ENCODE assay signal across 18 cellular contexts in genomic region chr9:76181781-76182180, GRCh38.
A peak's percentile ranks its signal among the peaks of the same experiment; 100 is the strongest.
DNase-seq lines count a peak whose midpoint lies in the region; ATAC-seq and TF ChIP-seq lines count a peak whose summit lies in the region.
"Had no signal": no experiment of that assay in that cellular context is flagged by ENCODE, and none has a peak within 500 bp of the region (broad histone marks: within the 10 kb centered on the region; RNA-seq: fewer than 3 reads in every experiment).

No MANE protein-coding gene starts in this region.

- no peaks in the 10 kb centered on the region for H3K27me3 Mint-ChIP-seq in activated T-helper 1 cell treated with anti-CD3 and anti-CD28 coated beads, Interleukin-12 subunit alpha, Interleukin-12 subunit beta, Interleukin-2, Interleukin-4 antibody, amounts not matched to agents 30 ng/mL and 10 ng/mL and 1 ng/mL, durations not matched to agents 14 hours and 24 hours and 36 hours (ENCODE audit: insufficient read depth)
- H3K27me3 Mint-ChIP-seq: CD8-positive, alpha-beta memory T cell; stimulated activated naive B cell treated with anti-CD40 and anti-IgM and Interleukin-4, amounts not matched to agents 10 μg/mL and 1 μg/mL and 100 μg/mL, for 72 hours had no signal

- H3K36me3 ChIP-seq in HUES48 (ENCODE audit: control insufficient read depth, insufficient read depth, low read length) (peaks cover 27% of the 10 kb centered on the region; the same call in 1 of the 2 replicates), mesenchymal stem cell (ENCODE audit: control insufficient read depth in 1 of 2, insufficient read depth in 2 of 2, low read depth in 1 of 2, low read length in 2 of 2) (no peaks in the 10 kb centered on the region), skeletal muscle satellite cell (ENCODE audit: insufficient read depth, low read length) (no peaks in the 10 kb centered on the region), left ventricle myocardium inferior (peaks cover 17% of the 10 kb centered on the region)
- H3K36me3 ChIP-seq: colonic mucosa, MG63 had no signal

- H3K4me3 ChIP-seq in HUES48 (ENCODE audit: low read depth, low read length) = no peak overlapping the region
- H3K4me3 ChIP-seq in mesenchymal stem cell (ENCODE audit: insufficient read depth in 1 of 2, low read depth in 1 of 2, low read length in 2 of 2) = no peak overlapping the region
- no peak overlapping the region for H3K4me3 ChIP-seq in skeletal muscle satellite cell (ENCODE audit: low read length)
- no peak overlapping the region for H3K4me3 ChIP-seq in left ventricle myocardium inferior
- H3K4me3 ChIP-seq: colonic mucosa, K562, MG63, testis had no signal

- no peak overlapping the region for H4K8ac ChIP-seq in mesenchymal stem cell (ENCODE audit: low read length)

- no peak overlapping the region for H3K4me3 Mint-ChIP-seq in activated T-helper 1 cell treated with anti-CD3 and anti-CD28 coated beads, Interleukin-12 subunit alpha, Interleukin-12 subunit beta, Interleukin-2, Interleukin-4 antibody, amounts not matched to agents 30 ng/mL and 10 ng/mL and 1 ng/mL, durations not matched to agents 14 hours and 24 hours and 36 hours
- H3K4me3 Mint-ChIP-seq: CD8-positive, alpha-beta memory T cell; stimulated activated naive B cell treated with anti-CD40 and anti-IgM and Interleukin-4, amounts not matched to agents 10 μg/mL and 1 μg/mL and 100 μg/mL, for 72 hours had no signal

- H3K4me2 ChIP-seq in mesenchymal stem cell (ENCODE audit: low read length, poor library complexity, severe bottlenecking) = no peak overlapping the region
- peak overlapping the region; percentile 1 for H3K4me2 ChIP-seq in skeletal muscle satellite cell (ENCODE audit: low read length)

- H2BK12ac ChIP-seq in mesenchymal stem cell (ENCODE audit: low read length in 2 of 2) = no peak overlapping the region

- H3K4ac ChIP-seq in mesenchymal stem cell (ENCODE audit: low read depth in 1 of 2, low read length in 2 of 2) = peak overlapping the region; percentile 13 to 30

- no peak overlapping the region for H3K18ac ChIP-seq in mesenchymal stem cell (ENCODE audit: low read depth in 1 of 2, low read length in 2 of 2)

- H3K4me1 ChIP-seq in HUES48 (ENCODE audit: control insufficient read depth, insufficient read depth, low read length) (peaks cover 4% of the 10 kb centered on the region; the same call in 1 of the 2 replicates), mesenchymal stem cell (ENCODE audit: control insufficient read depth, insufficient read depth, low read depth, low read length) (peaks cover 8% of the 10 kb centered on the region), skeletal muscle satellite cell (ENCODE audit: control insufficient read depth, insufficient read depth, low read length) (peaks cover 11% of the 10 kb centered on the region), left ventricle myocardium inferior (peaks cover 10% of the 10 kb centered on the region)
- H3K4me1 ChIP-seq: colonic mucosa, testis had no signal

- H3K14ac ChIP-seq in mesenchymal stem cell (ENCODE audit: low read length in 2 of 2) = no peak overlapping the region

- no peak for DNase-seq in activated T-helper 1 cell treated with anti-CD3 and anti-CD28 coated beads, Interleukin-12 subunit alpha, Interleukin-12 subunit beta, Interleukin-2, Interleukin-4 antibody, amounts not matched to agents 30 ng/mL and 10 ng/mL and 1 ng/mL, durations not matched to agents 14 hours and 24 hours and 36 hours (ENCODE audit: low spot score)
- DNase-seq in mesenchymal stem cell = no peak
- no peak for DNase-seq in effector CD8-positive, alpha-beta T cell (lab: John Stamatoyannopoulos, UW)
- no peak for DNase-seq in left ventricle myocardium inferior
- DNase-seq: CD8-positive, alpha-beta memory T cell; colonic mucosa; MG63; NCI-H1436; NCI-H524; retina; SIG-M5; stimulated activated CD4-positive, alpha-beta T cell treated with anti-CD3 and anti-CD28 coated beads, Interleukin-4, amount 100 ng/mL, for 1 hour; stimulated activated naive B cell treated with anti-CD40 and anti-IgM and Interleukin-4, amounts not matched to agents 10 μg/mL and 1 μg/mL and 100 μg/mL, for 72 hours; testis had no signal

- no peak overlapping the region for H2BK120ac ChIP-seq in mesenchymal stem cell (ENCODE audit: low read depth, low read length)

- H4K91ac ChIP-seq in mesenchymal stem cell (ENCODE audit: low read length) = no peak overlapping the region

- no peak overlapping the region for H3K23ac ChIP-seq in mesenchymal stem cell (ENCODE audit: low read length in 2 of 2)

- H3K27me3 ChIP-seq in HUES48 (ENCODE audit: control insufficient read depth, insufficient read depth, low read length) (no peaks in the 10 kb centered on the region), mesenchymal stem cell (ENCODE audit: control insufficient read depth in 1 of 2, insufficient read depth in 1 of 2, low read length in 2 of 2) (no peaks in the 10 kb centered on the region), skeletal muscle satellite cell (ENCODE audit: control insufficient read depth, insufficient read depth, low read length) (no peaks in the 10 kb centered on the region), left ventricle myocardium inferior (ENCODE audit: low read depth) (no peaks in the 10 kb centered on the region)
- H3K27me3 ChIP-seq: colonic mucosa, MG63, testis had no signal

- TF ChIP-seq CTCF in left ventricle myocardium inferior (IDR thresholded peaks at IDR 0.05; ENCODE audit: borderline replicate concordance) = no peak

- WGBS in mesenchymal stem cell = 98% methylated on average over 5 of the region's 5 CpGs

- ATAC-seq in GM19467 (IDR thresholded peaks at IDR 0.05; ENCODE audit: unreplicated experiment) = no peak
- ATAC-seq: K562; stimulated activated naive B cell treated with anti-CD40 and anti-IgM and Interleukin-4, amounts not matched to agents 10 μg/mL and 1 μg/mL and 100 μg/mL, for 72 hours had no signal

- peak overlapping the region; percentile 67 for H3K27ac Mint-ChIP-seq in activated T-helper 1 cell treated with anti-CD3 and anti-CD28 coated beads, Interleukin-12 subunit alpha, Interleukin-12 subunit beta, Interleukin-2, Interleukin-4 antibody, amounts not matched to agents 30 ng/mL and 10 ng/mL and 1 ng/mL, durations not matched to agents 14 hours and 24 hours and 36 hours
- H3K27ac Mint-ChIP-seq: stimulated activated naive B cell treated with anti-CD40 and anti-IgM and Interleukin-4, amounts not matched to agents 10 μg/mL and 1 μg/mL and 100 μg/mL, for 72 hours had no signal

- H3K79me1 ChIP-seq in mesenchymal stem cell (replicated peaks; ENCODE audit: low read length, poor library complexity, severe bottlenecking) = no peaks in the 10 kb centered on the region

- H3K9ac ChIP-seq in HUES48 (ENCODE audit: low read depth, low read length) (no peak overlapping the region), mesenchymal stem cell (ENCODE audit: low read length) (no peak overlapping the region), skeletal muscle satellite cell (ENCODE audit: low read depth, low read length) (no peak overlapping the region)

- peaks cover 57% of the 10 kb centered on the region for H3K4me1 Mint-ChIP-seq in activated T-helper 1 cell treated with anti-CD3 and anti-CD28 coated beads, Interleukin-12 subunit alpha, Interleukin-12 subunit beta, Interleukin-2, Interleukin-4 antibody, amounts not matched to agents 30 ng/mL and 10 ng/mL and 1 ng/mL, durations not matched to agents 14 hours and 24 hours and 36 hours (ENCODE audit: low read depth)
- H3K4me1 Mint-ChIP-seq: stimulated activated naive B cell treated with anti-CD40 and anti-IgM and Interleukin-4, amounts not matched to agents 10 μg/mL and 1 μg/mL and 100 μg/mL, for 72 hours had no signal

- H3K9me3 Mint-ChIP-seq in activated T-helper 1 cell treated with anti-CD3 and anti-CD28 coated beads, Interleukin-12 subunit alpha, Interleukin-12 subunit beta, Interleukin-2, Interleukin-4 antibody, amounts not matched to agents 30 ng/mL and 10 ng/mL and 1 ng/mL, durations not matched to agents 14 hours and 24 hours and 36 hours = peaks cover 5% of the 10 kb centered on the region
- H3K9me3 Mint-ChIP-seq: stimulated activated naive B cell treated with anti-CD40 and anti-IgM and Interleukin-4, amounts not matched to agents 10 μg/mL and 1 μg/mL and 100 μg/mL, for 72 hours had no signal

- peaks cover 24% of the 10 kb centered on the region for H3K36me3 Mint-ChIP-seq in activated T-helper 1 cell treated with anti-CD3 and anti-CD28 coated beads, Interleukin-12 subunit alpha, Interleukin-12 subunit beta, Interleukin-2, Interleukin-4 antibody, amounts not matched to agents 30 ng/mL and 10 ng/mL and 1 ng/mL, durations not matched to agents 14 hours and 24 hours and 36 hours (ENCODE audit: low read depth)
- H3K36me3 Mint-ChIP-seq: stimulated activated naive B cell treated with anti-CD40 and anti-IgM and Interleukin-4, amounts not matched to agents 10 μg/mL and 1 μg/mL and 100 μg/mL, for 72 hours had no signal

- H2BK15ac ChIP-seq in mesenchymal stem cell (ENCODE audit: low read depth, poor library complexity, severe bottlenecking) = no peak overlapping the region

- H3K27ac ChIP-seq in HUES48 (ENCODE audit: low read depth, low read length) = peak overlapping the region; percentile 69
- H3K27ac ChIP-seq in mesenchymal stem cell (ENCODE audit: low read length, poor library complexity, severe bottlenecking) = peak overlapping the region; percentile 56
- H3K27ac ChIP-seq in left ventricle myocardium inferior (replicated peaks) = no peak overlapping the region
- H3K27ac ChIP-seq: colonic mucosa, testis had no signal

- H2AK5ac ChIP-seq in mesenchymal stem cell (ENCODE audit: low read length, severe bottlenecking) = peak overlapping the region; percentile 20

- H2BK5ac ChIP-seq in mesenchymal stem cell (ENCODE audit: low read depth, low read length, poor library complexity, severe bottlenecking) = no peak overlapping the region

- intact Hi-C loops in activated T-helper 1 cell treated with anti-CD3 and anti-CD28 coated beads, Interleukin-12 subunit alpha, Interleukin-12 subunit beta, Interleukin-2, Interleukin-4 antibody, amounts not matched to agents 30 ng/mL and 10 ng/mL and 1 ng/mL, durations not matched to agents 14 hours and 24 hours and 36 hours (cut with micrococcal nuclease) = loop anchor here (2.0 to 5.0 kb wide), 5 partner anchors 64 to 291 kb away; partner anchors contain the start of gene PCSK5
- intact Hi-C loops in left ventricle myocardium inferior (cut with micrococcal nuclease) = no loop called here

- no peaks in the 10 kb centered on the region for H3K9me3 ChIP-seq in HUES48 (ENCODE audit: control insufficient read depth, insufficient read depth, low read length)
- H3K9me3 ChIP-seq in mesenchymal stem cell (ENCODE audit: control insufficient read depth, low read length) = no peaks in the 10 kb centered on the region
- H3K9me3 ChIP-seq in skeletal muscle satellite cell (replicated peaks; ENCODE audit: low read length) = no peaks in the 10 kb centered on the region
- H3K9me3 ChIP-seq in left ventricle myocardium inferior (replicated peaks) = no peaks in the 10 kb centered on the region
- H3K9me3 ChIP-seq: colonic mucosa, MG63, testis had no signal

- H2AFZ ChIP-seq in mesenchymal stem cell (ENCODE audit: low read depth, low read length) = no peak overlapping the region
